In genomic region chr2:179562330-179562885, GRCh38 we compare ENCODE assay signal across 11 cellular contexts.
A peak's percentile ranks its signal among the peaks of the same experiment; 100 is the strongest.
DNase-seq lines count a peak whose midpoint lies in the region; ATAC-seq and TF ChIP-seq lines count a peak whose summit lies in the region.
"Had no signal": no experiment of that assay in that cellular context is flagged by ENCODE, and none has a peak within 500 bp of the region (broad histone marks: within the 10 kb centered on the region; RNA-seq: fewer than 3 reads in every experiment).

No MANE protein-coding gene starts in this region.

- ATAC-seq in HG03439 (IDR thresholded peaks at IDR 0.05; ENCODE audit: unreplicated experiment) = no peak
- ATAC-seq in GM19328 (IDR thresholded peaks at IDR 0.05; ENCODE audit: unreplicated experiment) = no peak
- no peak for ATAC-seq in GM23338
- ATAC-seq: WTC11 had no signal

- H3K27me3 ChIP-seq in GM23338 (ENCODE audit: insufficient read depth) = peaks cover 8% of the 10 kb centered on the region; the same call in 1 of the 2 replicates
- H3K27me3 ChIP-seq in testis = no peaks in the 10 kb centered on the region
- H3K27me3 ChIP-seq: dorsolateral prefrontal cortex had no signal

- H3K4me1 ChIP-seq in GM23338 (ENCODE audit: insufficient read depth) (peaks cover 12% of the 10 kb centered on the region), testis (no peaks in the 10 kb centered on the region)

- intact Hi-C loops in testis (cut with DNase I; ENCODE audit: low total_unique reads) = no loop called here

- no peaks in the 10 kb centered on the region for H3K36me3 Mint-ChIP-seq in GM23338 (ENCODE audit: low read depth)
- H3K36me3 Mint-ChIP-seq: WTC11 had no signal

- H3K4me3 ChIP-seq in GM23338 (no peak overlapping the region), testis (no peak overlapping the region)

- WGBS in testis, 2 donors = 46 to 70% methylated on average over 8 of the region's 8 CpGs

- no peaks in the 10 kb centered on the region for H3F3A ChIP-seq in GM23338 (replicated peaks; ENCODE audit: low read depth)

- no peak for TF ChIP-seq POLR2A in testis (IDR thresholded peaks at IDR 0.05)

- H3K9me2 ChIP-seq in GM23338 (ENCODE audit: insufficient read depth) = no peaks in the 10 kb centered on the region

- no peaks in the 10 kb centered on the region for H3K9me3 Mint-ChIP-seq in GM23338
- H3K9me3 Mint-ChIP-seq: WTC11 had no signal

- peaks cover 5% of the 10 kb centered on the region for H3K27me3 Mint-ChIP-seq in GM23338 (ENCODE audit: insufficient read depth, low read depth, poor library complexity)

- H3K4me2 ChIP-seq in GM23338 = no peak overlapping the region

- no peaks in the 10 kb centered on the region for H3K36me3 ChIP-seq in GM23338 (ENCODE audit: insufficient read depth)
- H3K36me3 ChIP-seq in testis (ENCODE audit: low read depth, missing control alignments) = no peaks in the 10 kb centered on the region

- no peaks in the 10 kb centered on the region for H3K9me3 ChIP-seq in testis

- H2AFZ ChIP-seq in GM23338 = no peak overlapping the region

- H3K27ac ChIP-seq in GM23338 (ENCODE audit: low read depth) (no peak overlapping the region), testis (no peak overlapping the region)
- H3K27ac ChIP-seq: dorsolateral prefrontal cortex had no signal

- TF ChIP-seq CTCF in GM23338 (conservative IDR thresholded peaks at IDR 0.05; ENCODE audit: low read depth in 2 of 2) = no peak
- no peak for TF ChIP-seq CTCF in testis (IDR thresholded peaks at IDR 0.05)

- no peaks in the 10 kb centered on the region for H4K20me1 ChIP-seq in GM23338 (replicated peaks; ENCODE audit: insufficient read depth)

- DNase-seq in DMS153 (lab: John Stamatoyannopoulos, UW) = peak; percentile 51
- DNase-seq in NCI-H1930 (lab: John Stamatoyannopoulos, UW) = peak; percentile 52 to 70
- peak; percentile 7 for DNase-seq in SK-N-DZ (ENCODE audit: low spot score)
- peak; percentile 19 for DNase-seq in myocyte (ENCODE audit: low read depth)
- DNase-seq in GM23338 (ENCODE audit: low spot score) = no peak
- no peak for DNase-seq in testis
- DNase-seq: dorsolateral prefrontal cortex, KBM-7 had no signal

- H3K4me1 Mint-ChIP-seq in GM23338 = peaks cover 17% of the 10 kb centered on the region

- H3K79me2 ChIP-seq in GM23338 (replicated peaks; ENCODE audit: insufficient read depth) = no peaks in the 10 kb centered on the region

- no peak overlapping the region for H3K4me3 Mint-ChIP-seq in GM23338
- H3K4me3 Mint-ChIP-seq: WTC11 had no signal

- no peak overlapping the region for H3K27ac Mint-ChIP-seq in GM23338
- H3K27ac Mint-ChIP-seq: WTC11 had no signal

TF ChIP-seq in GM23338, 12 proteins besides CTCF, POLR2A, EP300 and RAD21:
- no peak for TF ChIP-seq STAT1 (IDR thresholded peaks at IDR 0.05; ENCODE audit: unreplicated experiment)
- no peak for TF ChIP-seq ETS1 (IDR thresholded peaks at IDR 0.05)
- TF ChIP-seq NANOG (IDR thresholded peaks at IDR 0.05; ENCODE audit: borderline replicate concordance) = no peak
- TF ChIP-seq EZH2phosphoT487 (IDR thresholded peaks at IDR 0.05; ENCODE audit: unreplicated experiment) = no peak
- no peak for TF ChIP-seq EZH2 (IDR thresholded peaks at IDR 0.05; ENCODE audit: low read depth, unreplicated experiment)
- no peak for TF ChIP-seq CREB1 (CRISPR knock-in tag; IDR thresholded peaks at IDR 0.05; ENCODE audit: low read depth)
- no peak for TF ChIP-seq ZNF331 (CRISPR knock-in tag; IDR thresholded peaks at IDR 0.05; ENCODE audit: low read depth)

Comparison
In these comparisons a context has a peak if more than half of its experiments do, and no peak if none do; other contexts are left out.
1. DNase-seq: peak in DMS153 (single experiment), NCI-H1930 (2 of 2), SK-N-DZ (single experiment) and myocyte (single experiment); none in GM23338 (single experiment) and testis (single experiment).